In genomic region chr6:4021862-4022715, GRCh38 we compare ENCODE assay signal across 9 cellular contexts. TPM values are rescaled to one million over a fixed set of nuclear protein-coding genes. Genes with fewer than 3 reads are reported as not detected.
DNase-seq lines count a peak whose midpoint lies in the region; ATAC-seq and TF ChIP-seq lines count a peak whose summit lies in the region.
"Had no signal": no experiment of that assay in that cellular context is flagged by ENCODE, and none has a peak within 500 bp of the region (broad histone marks: within the 10 kb centered on the region; RNA-seq: fewer than 3 reads in every experiment).

No MANE protein-coding gene starts in this region.

- peaks cover 32% of the 10 kb centered on the region for H3K36me3 Mint-ChIP-seq in activated CD8-positive, alpha-beta memory T cell treated with anti-CD3 and anti-CD28 coated beads, Interleukin-2, amount 10 ng/mL, durations not matched to agents 7 days and 5 days
- H3K36me3 Mint-ChIP-seq in T-helper 1 cell treated with Interleukin-12 subunit alpha and Interleukin-12 subunit beta and Interleukin-4 antibody, amounts not matched to agents 30 μg/mL and 1 μg/mL, for 36 hours (ENCODE audit: low read depth): peaks cover 24% of the 10 kb centered on the region
- peaks cover 4% of the 10 kb centered on the region for H3K36me3 Mint-ChIP-seq in progenitor cell of endocrine pancreas (ENCODE audit: insufficient read depth)

- no peaks in the 10 kb centered on the region for H3K27me3 Mint-ChIP-seq in activated CD8-positive, alpha-beta memory T cell treated with anti-CD3 and anti-CD28 coated beads, Interleukin-2, amount 10 ng/mL, durations not matched to agents 7 days and 5 days
- no peaks in the 10 kb centered on the region for H3K27me3 Mint-ChIP-seq in T-helper 1 cell treated with Interleukin-12 subunit alpha and Interleukin-12 subunit beta and Interleukin-4 antibody, amounts not matched to agents 30 μg/mL and 1 μg/mL, for 36 hours (ENCODE audit: low read depth)
- H3K27me3 Mint-ChIP-seq in progenitor cell of endocrine pancreas: no peaks in the 10 kb centered on the region

- TF ChIP-seq CTCF in fibroblast of villous mesenchyme (IDR thresholded peaks at IDR 0.05; ENCODE audit: insufficient read depth, low read depth, low read length) (no peak), progenitor cell of endocrine pancreas (IDR thresholded peaks at IDR 0.05; ENCODE audit: unreplicated experiment) (no peak)

- H3K4me1 Mint-ChIP-seq in activated CD8-positive, alpha-beta memory T cell treated with anti-CD3 and anti-CD28 coated beads, Interleukin-2, amount 10 ng/mL, durations not matched to agents 7 days and 5 days: peaks cover 59% of the 10 kb centered on the region
- H3K4me1 Mint-ChIP-seq in T-helper 1 cell treated with Interleukin-12 subunit alpha and Interleukin-12 subunit beta and Interleukin-4 antibody, amounts not matched to agents 30 μg/mL and 1 μg/mL, for 36 hours (ENCODE audit: low read depth): peaks cover 55% of the 10 kb centered on the region
- peaks cover 33% of the 10 kb centered on the region for H3K4me1 Mint-ChIP-seq in progenitor cell of endocrine pancreas (ENCODE audit: low read depth)

- peak; percentile 2 for ATAC-seq in activated CD8-positive, alpha-beta memory T cell treated with anti-CD3 and anti-CD28 coated beads, Interleukin-2, amount 10 ng/mL, durations not matched to agents 7 days and 5 days
- peak; percentile 6 for ATAC-seq in HG03135 (IDR thresholded peaks at IDR 0.05; ENCODE audit: unreplicated experiment)
- no peak for ATAC-seq in sciatic nerve

- CTCF ChIA-PET in activated CD8-positive, alpha-beta memory T cell treated with anti-CD3 and anti-CD28 coated beads, Interleukin-2, amount 10 ng/mL, durations not matched to agents 7 days and 5 days (lab: Charles Lee): interaction anchor here (0.8 to 3.2 kb wide), 13 partner anchors 8 to 172 kb away, joined by 3 to 27 read pairs (median 7); partner anchors contain the start of genes ECI2 and FAM50B

- H3K9me3 Mint-ChIP-seq in activated CD8-positive, alpha-beta memory T cell treated with anti-CD3 and anti-CD28 coated beads, Interleukin-2, amount 10 ng/mL, durations not matched to agents 7 days and 5 days (ENCODE audit: low read depth): no peaks in the 10 kb centered on the region
- H3K9me3 Mint-ChIP-seq in T-helper 1 cell treated with Interleukin-12 subunit alpha and Interleukin-12 subunit beta and Interleukin-4 antibody, amounts not matched to agents 30 μg/mL and 1 μg/mL, for 36 hours: no peaks in the 10 kb centered on the region
- peaks cover 5% of the 10 kb centered on the region for H3K9me3 Mint-ChIP-seq in progenitor cell of endocrine pancreas (ENCODE audit: low read depth)

- DNase-seq in activated CD8-positive, alpha-beta memory T cell treated with anti-CD3 and anti-CD28 coated beads, Interleukin-2, amount 10 ng/mL, durations not matched to agents 7 days and 5 days: no peak
- no peak for DNase-seq in activated CD8-positive, alpha-beta memory T cell treated with anti-CD3 and anti-CD28 coated beads for 24 hours
- DNase-seq in fibroblast of villous mesenchyme (ENCODE audit: low read depth) (no peak), progenitor cell of endocrine pancreas (ENCODE audit: low spot score, unreplicated experiment) (no peak), HPDE6-E6E7 (ENCODE audit: extremely low spot score) (no peak), sciatic nerve (ENCODE audit: low spot score) (no peak)

- H3K4me3 ChIP-seq in fibroblast of villous mesenchyme (ENCODE audit: low read depth, low read length): peak overlapping the region; percentile 95

- H3K4me3 Mint-ChIP-seq in activated CD8-positive, alpha-beta memory T cell treated with anti-CD3 and anti-CD28 coated beads, Interleukin-2, amount 10 ng/mL, durations not matched to agents 7 days and 5 days: peak overlapping the region; percentile 85
- H3K4me3 Mint-ChIP-seq in T-helper 1 cell treated with Interleukin-12 subunit alpha and Interleukin-12 subunit beta and Interleukin-4 antibody, amounts not matched to agents 30 μg/mL and 1 μg/mL, for 36 hours: peak overlapping the region; percentile 91
- H3K4me3 Mint-ChIP-seq in progenitor cell of endocrine pancreas (ENCODE audit: low read depth): peak overlapping the region; percentile 99

- peak overlapping the region; percentile 97 for H3K27ac Mint-ChIP-seq in activated CD8-positive, alpha-beta memory T cell treated with anti-CD3 and anti-CD28 coated beads, Interleukin-2, amount 10 ng/mL, durations not matched to agents 7 days and 5 days
- peak overlapping the region; percentile 96 for H3K27ac Mint-ChIP-seq in T-helper 1 cell treated with Interleukin-12 subunit alpha and Interleukin-12 subunit beta and Interleukin-4 antibody, amounts not matched to agents 30 μg/mL and 1 μg/mL, for 36 hours
- H3K27ac Mint-ChIP-seq in progenitor cell of endocrine pancreas: peak overlapping the region; percentile 100

- intact Hi-C loops in sciatic nerve (cut with DNase I): no loop called here

RNA-seq across cellular contexts. Expression of gene FAM217A, which starts 56.8 kb away (rescaled TPM):
- not detected for total RNA-seq in activated CD8-positive, alpha-beta memory T cell treated with anti-CD3 and anti-CD28 coated beads, Interleukin-2, amount 10 ng/mL, durations not matched to agents 7 days and 5 days
- total RNA-seq in fibroblast of villous mesenchyme (not detected in 2 replicates), progenitor cell of endocrine pancreas (0.13 TPM in 1 of 2 replicates, not detected in the other), sciatic nerve (not detected)
- total RNA-seq: pulmonary artery endothelial cell had no signal
